Comparison of ENCODE assay signal across 9 cellular contexts in genomic region chr4:125741825-125742452, GRCh38.
A peak's percentile ranks its signal among the peaks of the same experiment; 100 is the strongest.
DNase-seq lines count a peak whose midpoint lies in the region; ATAC-seq, FAIRE-seq and TF ChIP-seq lines count a peak whose summit lies in the region.
"Had no signal": no experiment of that assay in that cellular context is flagged by ENCODE, and none has a peak within 500 bp of the region (broad histone marks: within the 10 kb centered on the region; RNA-seq: fewer than 3 reads in every experiment).

No MANE protein-coding gene starts in this region.

- ATAC-seq in GM23338 (peak; percentile 23; the same call in 1 of the 3 replicates), HG03457 (IDR thresholded peaks at IDR 0.05; ENCODE audit: unreplicated experiment) (no peak)

- peaks cover 3% of the 10 kb centered on the region for H3K27me3 Mint-ChIP-seq in GM23338 (ENCODE audit: insufficient read depth, low read depth, poor library complexity)
- H3K27me3 Mint-ChIP-seq: activated naive CD8-positive, alpha-beta T cell had no signal

- H3K36me3 Mint-ChIP-seq in GM23338 (ENCODE audit: low read depth): peaks cover 18% of the 10 kb centered on the region
- H3K36me3 Mint-ChIP-seq: activated naive CD8-positive, alpha-beta T cell had no signal

- peaks cover 3% of the 10 kb centered on the region; the same call in 1 of the 2 replicates for H3K4me1 ChIP-seq in GM23338 (ENCODE audit: insufficient read depth)
- H3K4me1 ChIP-seq in keratinocyte (ENCODE audit: control insufficient read depth, extremely low read depth, insufficient read depth, low read length): no peaks in the 10 kb centered on the region

- H2AFZ ChIP-seq in GM23338 (no peak overlapping the region), keratinocyte (ENCODE audit: control insufficient read depth, low read length) (no peak overlapping the region)

- no peak overlapping the region for H3K9ac ChIP-seq in keratinocyte (ENCODE audit: control insufficient read depth, extremely low read depth, insufficient read depth, low read length)

- no peak for FAIRE-seq in keratinocyte (lab: Jason Lieb, UNC)

- no peaks in the 10 kb centered on the region for H4K20me1 ChIP-seq in GM23338 (replicated peaks; ENCODE audit: insufficient read depth)
- no peaks in the 10 kb centered on the region for H4K20me1 ChIP-seq in keratinocyte (ENCODE audit: control insufficient read depth, extremely low read depth, insufficient read depth, low read length)

- H3K27me3 ChIP-seq in GM23338 (ENCODE audit: insufficient read depth): no peaks in the 10 kb centered on the region
- no peaks in the 10 kb centered on the region for H3K27me3 ChIP-seq in keratinocyte (ENCODE audit: control insufficient read depth, extremely low read depth, insufficient read depth, low read length)

- no peaks in the 10 kb centered on the region for H3K9me1 ChIP-seq in keratinocyte (ENCODE audit: control insufficient read depth, extremely low read depth, insufficient read depth, low read length)

- H3K9me2 ChIP-seq in GM23338 (ENCODE audit: insufficient read depth): no peaks in the 10 kb centered on the region

- peaks cover 22% of the 10 kb centered on the region for H3K9me3 Mint-ChIP-seq in GM23338

- H3K79me2 ChIP-seq in GM23338 (replicated peaks; ENCODE audit: insufficient read depth) (no peaks in the 10 kb centered on the region), keratinocyte (ENCODE audit: control insufficient read depth, insufficient read depth, low read length) (no peaks in the 10 kb centered on the region)

- H3K4me1 Mint-ChIP-seq in GM23338: peaks cover 7% of the 10 kb centered on the region; the same call in 2 of the 3 replicates

- no peak overlapping the region for H3K4me3 Mint-ChIP-seq in GM23338
- H3K4me3 Mint-ChIP-seq: activated naive CD8-positive, alpha-beta T cell had no signal

- H3K4me3 ChIP-seq in AG09309 (ENCODE audit: control insufficient read depth, low read depth, low read length): no peak overlapping the region
- no peak overlapping the region for H3K4me3 ChIP-seq in GM23338
- no peak overlapping the region for H3K4me3 ChIP-seq in keratinocyte (ENCODE audit: control insufficient read depth in 2 of 3, extremely low read depth in 1 of 3, insufficient read depth in 2 of 3, low read depth in 1 of 3, low read length in 3 of 3)

- H3K36me3 ChIP-seq in GM23338 (ENCODE audit: insufficient read depth) (no peaks in the 10 kb centered on the region), keratinocyte (ENCODE audit: control insufficient read depth in 2 of 2, extremely low read depth in 1 of 2, insufficient read depth in 2 of 2, low read length in 2 of 2) (no peaks in the 10 kb centered on the region)

- peak; percentile 53 for TF ChIP-seq CTCF in AG09309 (IDR thresholded peaks at IDR 0.05; ENCODE audit: control insufficient read depth, insufficient read depth, low read depth, low read length, missing control alignments)
- peak; percentile 59 to 84 for TF ChIP-seq CTCF in GM23338 (conservative IDR thresholded peaks at IDR 0.05; ENCODE audit: low read depth in 2 of 2)
- peak; percentile 72 for TF ChIP-seq CTCF in VCaP (conservative IDR thresholded peaks at IDR 0.05)
- TF ChIP-seq CTCF in keratinocyte (optimal IDR thresholded peaks at IDR 0.05 in 1 of 3, IDR thresholded peaks at IDR 0.05 in 1 of 3, conservative IDR thresholded peaks at IDR 0.05 in 1 of 3; ENCODE audit: extremely low read depth in 1 of 3, insufficient read depth in 2 of 3, low read length in 3 of 3): peak in 2 of 3 experiments; percentile 43 to 56

- H3K27ac Mint-ChIP-seq in GM23338: no peak overlapping the region
- H3K27ac Mint-ChIP-seq: activated naive CD8-positive, alpha-beta T cell had no signal

- DNase-seq in AG09309 (ENCODE audit: low read depth): no peak
- DNase-seq in GM23338 (ENCODE audit: low spot score): peak; percentile 51
- no peak for DNase-seq in keratinocyte (ENCODE audit: low read depth, low spot score)
- DNase-seq in NK-92 (lab: John Stamatoyannopoulos, UW; ENCODE audit: unreplicated experiment): no peak
- no peak for DNase-seq in KG1 (lab: John Stamatoyannopoulos, UW)
- no peak for DNase-seq in activated T-cell treated with anti-CD3 and anti-CD28 coated beads for 4 hours

- H3K4me2 ChIP-seq in GM23338 (no peak overlapping the region), keratinocyte (ENCODE audit: control insufficient read depth, extremely low read depth, insufficient read depth, low read depth, low read length) (no peak overlapping the region)

- H3K27ac ChIP-seq in GM23338 (ENCODE audit: low read depth): no peak overlapping the region
- no peak overlapping the region for H3K27ac ChIP-seq in VCaP
- no peak overlapping the region for H3K27ac ChIP-seq in keratinocyte (ENCODE audit: control insufficient read depth, insufficient read depth, low read length)

- dilution Hi-C loops in keratinocyte (cut with MboI; ENCODE audit: extremely low pct_ligation_motif_present, low sequenced_read_pairs): no loop called here

- no peaks in the 10 kb centered on the region for H3K9me3 ChIP-seq in keratinocyte (ENCODE audit: control insufficient read depth, low read depth, low read length)

- H3F3A ChIP-seq in GM23338 (replicated peaks; ENCODE audit: low read depth): no peaks in the 10 kb centered on the region

TF ChIP-seq in GM23338, 12 proteins besides CTCF, POLR2A, EP300 and RAD21 (continues in another document):
- TF ChIP-seq CREB1 (CRISPR knock-in tag; IDR thresholded peaks at IDR 0.05; ENCODE audit: low read depth) (no peak), ZNF331 (CRISPR knock-in tag; IDR thresholded peaks at IDR 0.05; ENCODE audit: low read depth) (no peak), ZNF114 (CRISPR knock-in tag; IDR thresholded peaks at IDR 0.05) (no peak), EZH2 (IDR thresholded peaks at IDR 0.05; ENCODE audit: low read depth, unreplicated experiment) (no peak), STAT1 (IDR thresholded peaks at IDR 0.05; ENCODE audit: unreplicated experiment) (no peak), NANOG (IDR thresholded peaks at IDR 0.05; ENCODE audit: borderline replicate concordance) (no peak), REST (IDR thresholded peaks at IDR 0.05; ENCODE audit: unreplicated experiment) (no peak), ETS1 (IDR thresholded peaks at IDR 0.05) (no peak), JUNB (IDR thresholded peaks at IDR 0.05; ENCODE audit: unreplicated experiment) (no peak)
